Comparison of ENCODE assay signal across 8 cellular contexts in genomic region chr5:14595189-14595588, GRCh38. TPM values are rescaled to one million over a fixed set of nuclear protein-coding genes. Genes with fewer than 3 reads are reported as not detected.
DNase-seq lines count a peak whose midpoint lies in the region; ATAC-seq and TF ChIP-seq lines count a peak whose summit lies in the region.

No MANE protein-coding gene starts in this region.

- H3K9me3 ChIP-seq in spleen (no peaks in the 10 kb centered on the region), WERI-Rb-1 (ENCODE audit: severe bottlenecking) (no peaks in the 10 kb centered on the region), breast epithelium (no peaks in the 10 kb centered on the region)

- TF ChIP-seq CTCF in GM13976 (IDR thresholded peaks at IDR 0.05; ENCODE audit: borderline replicate concordance, control extremely low read depth, extremely low read depth, insufficient read depth, missing control alignments) (no peak), spleen (IDR thresholded peaks at IDR 0.05 in 8 of 11, conservative IDR thresholded peaks at IDR 0.05 in 3 of 11) (no peak), WERI-Rb-1 (IDR thresholded peaks at IDR 0.05; ENCODE audit: low read depth, low read length) (no peak), breast epithelium (IDR thresholded peaks at IDR 0.05) (no peak)

- WGBS in spleen, 5 donors = 9 to 18% (median 11%) methylated on average over 3 of the region's 3 CpGs

- peaks cover 87% of the 10 kb centered on the region for H3K4me1 Mint-ChIP-seq in activated naive CD4-positive, alpha-beta T cell treated with anti-CD3 and anti-CD28 coated beads, Interleukin-2, amount 10 ng/mL, durations not matched to agents 7 days and 5 days

- CTCF ChIA-PET in activated naive CD4-positive, alpha-beta T cell treated with anti-CD3 and anti-CD28 coated beads, Interleukin-2, amount 10 ng/mL, durations not matched to agents 7 days and 5 days (lab: Charles Lee) = interaction anchor here (0.7 kb wide), 1 partner anchor 11 kb away, joined by 3 read pairs; no protein-coding TSS in a partner anchor

- peak overlapping the region in 2 of 8 donors; percentile 1 to 42 for H3K4me3 ChIP-seq in spleen
- H3K4me3 ChIP-seq in WERI-Rb-1 (ENCODE audit: low read depth, low read length) = no peak overlapping the region
- no peak overlapping the region for H3K4me3 ChIP-seq in breast epithelium

- in situ Hi-C loops in GM13976 (cut with MboI; ENCODE audit: low sequenced_read_pairs, unreplicated experiment) = no loop called here

- peaks cover 35% of the 10 kb centered on the region for H3K36me3 Mint-ChIP-seq in activated naive CD4-positive, alpha-beta T cell treated with anti-CD3 and anti-CD28 coated beads, Interleukin-2, amount 10 ng/mL, durations not matched to agents 7 days and 5 days

- no peaks in the 10 kb centered on the region for H3K27me3 Mint-ChIP-seq in activated naive CD4-positive, alpha-beta T cell treated with anti-CD3 and anti-CD28 coated beads, Interleukin-2, amount 10 ng/mL, durations not matched to agents 7 days and 5 days

- H3K27me3 ChIP-seq in spleen (replicated peaks in 1 of 7) = no peaks in the 10 kb centered on the region
- H3K27me3 ChIP-seq in WERI-Rb-1 (ENCODE audit: insufficient read depth, low read depth, severe bottlenecking) = no peaks in the 10 kb centered on the region
- no peaks in the 10 kb centered on the region for H3K27me3 ChIP-seq in breast epithelium

- H3K4me3 Mint-ChIP-seq in activated naive CD4-positive, alpha-beta T cell treated with anti-CD3 and anti-CD28 coated beads, Interleukin-2, amount 10 ng/mL, durations not matched to agents 7 days and 5 days = peak overlapping the region; percentile 63

- peak overlapping the region; percentile 38 to 90 (median 74) for H3K27ac ChIP-seq in spleen
- H3K27ac ChIP-seq in WERI-Rb-1 = no peak overlapping the region
- H3K27ac ChIP-seq in breast epithelium = no peak overlapping the region

- TF ChIP-seq POLR2A in spleen (IDR thresholded peaks at IDR 0.05) (no peak), breast epithelium (IDR thresholded peaks at IDR 0.05) (no peak)

- no peaks in the 10 kb centered on the region for H3K36me3 ChIP-seq in spleen
- peaks cover under 1% of the 10 kb centered on the region for H3K36me3 ChIP-seq in WERI-Rb-1
- no peaks in the 10 kb centered on the region for H3K36me3 ChIP-seq in breast epithelium

- ATAC-seq in GM21390 (IDR thresholded peaks at IDR 0.05; ENCODE audit: unreplicated experiment) (peak; percentile 69), HG03565 (IDR thresholded peaks at IDR 0.05; ENCODE audit: unreplicated experiment) (peak; percentile 76)

- peaks cover 18 to 100% (median 64%) of the 10 kb centered on the region in 6 donors for H3K4me1 ChIP-seq in spleen
- no peaks in the 10 kb centered on the region for H3K4me1 ChIP-seq in breast epithelium

- intact Hi-C loops in spleen (cut with DNase I; ENCODE audit: low total_unique reads) (no loop called here), breast epithelium (cut with DNase I; ENCODE audit: low total_unique reads) (no loop called here)

- H3K27ac Mint-ChIP-seq in activated naive CD4-positive, alpha-beta T cell treated with anti-CD3 and anti-CD28 coated beads, Interleukin-2, amount 10 ng/mL, durations not matched to agents 7 days and 5 days = peak overlapping the region; percentile 99

- DNase-seq in GM13976 (ENCODE audit: low spot score) (peak; percentile 73), spleen (no peak), NCI-H146 treated with DMSO at 0.1 percent for 48 hours (lab: John Stamatoyannopoulos, UW; ENCODE audit: unreplicated experiment) (no peak), WERI-Rb-1 (no peak), breast epithelium (ENCODE audit: low spot score in 2 of 2) (no peak)
- DNase-seq in activated naive CD4-positive, alpha-beta T cell treated with anti-CD3 and anti-CD28 coated beads, Interleukin-2, amount 10 ng/mL, durations not matched to agents 7 days and 5 days = peak; percentile 64

- no peaks in the 10 kb centered on the region for H3K9me3 Mint-ChIP-seq in activated naive CD4-positive, alpha-beta T cell treated with anti-CD3 and anti-CD28 coated beads, Interleukin-2, amount 10 ng/mL, durations not matched to agents 7 days and 5 days

RNA-seq across cellular contexts. Expression of gene OTULINL, which starts 13.6 kb away (rescaled TPM):
- 10 to 100 TPM; 23.0 to 52.5 (median 38.3) TPM for total RNA-seq in spleen
- 1 to 10 TPM; 3.8 to 5.8 (median 4.3) TPM for polyA plus RNA-seq in spleen
- 10 to 100 TPM in 1 of 3 donors, 1 to 10 TPM in 2; 6.2 to 14.4 (median 7.2) TPM for total RNA-seq in breast epithelium

Comparison
In these comparisons a context has a peak if more than half of its experiments do, and no peak if none do; other contexts are left out.
1. DNase-seq: peak in GM13976 (single experiment) and activated naive CD4-positive, alpha-beta T cell treated with anti-CD3 and anti-CD28 coated beads, Interleukin-2, amount 10 ng/mL, durations not matched to agents 7 days and 5 days (single experiment); none in spleen (single experiment), NCI-H146 treated with DMSO at 0.1 percent for 48 hours (single experiment), WERI-Rb-1 (single experiment) and breast epithelium (0 of 2).
2. H3K27ac ChIP-seq: peak in spleen (8 of 8); none in WERI-Rb-1 (single experiment) and breast epithelium (0 of 2).